ENCODE assay signal across 29 cellular contexts in the genomic region with DNA sequence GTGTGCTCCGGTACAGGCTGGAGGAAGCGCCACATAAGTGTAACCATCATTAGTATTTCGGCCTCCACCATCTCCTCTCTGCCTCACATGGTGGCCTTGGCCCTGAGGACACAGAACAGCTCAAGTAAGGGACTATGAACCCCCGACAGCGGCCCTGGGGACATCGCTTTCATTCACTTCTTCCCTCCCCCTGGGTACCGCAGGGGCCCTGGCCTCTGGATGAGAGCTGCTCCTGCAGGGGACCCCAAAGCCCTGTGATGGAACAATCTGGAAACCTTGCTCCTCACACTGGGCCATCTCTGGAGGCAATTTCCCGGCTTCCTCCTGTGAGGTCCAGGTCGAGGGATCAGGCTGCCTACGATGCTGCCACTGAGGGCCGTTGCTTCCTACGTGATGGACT.
"Had no signal": no experiment of that assay in that cellular context is flagged by ENCODE, and none has a peak within 500 bp of the region (broad histone marks: within the 10 kb centered on the region; RNA-seq: fewer than 3 reads in every experiment).

No MANE protein-coding gene starts in this region.

- H3K36me3 ChIP-seq: adrenal gland, breast epithelium, SJSA1 had no signal

- H3K9ac ChIP-seq: KMS-11 had no signal

- H3K27ac ChIP-seq: adrenal gland, breast epithelium, KMS-11, SJSA1 had no signal

- H3K9me3 ChIP-seq: adrenal gland, breast epithelium had no signal

- H3K4me1 Mint-ChIP-seq: activated B cell treated with CpG ODN at 0.5 μM for 24 hours; activated CD4-positive, alpha-beta memory T cell treated with anti-CD3 and anti-CD28 coated beads, Interleukin-2, amount 10 ng/mL, durations not matched to agents 7 days and 5 days; activated CD4-positive, alpha-beta T cell treated with anti-CD3 and anti-CD28 coated beads for 36 hours had no signal

- H3K27ac Mint-ChIP-seq: activated B cell treated with CpG ODN at 0.5 μM for 24 hours; activated CD4-positive, alpha-beta memory T cell treated with anti-CD3 and anti-CD28 coated beads, Interleukin-2, amount 10 ng/mL, durations not matched to agents 7 days and 5 days; activated CD4-positive, alpha-beta T cell treated with anti-CD3 and anti-CD28 coated beads for 36 hours; activated naive CD8-positive, alpha-beta T cell treated with anti-CD3 and anti-CD28 coated beads, Interleukin-2, amount 10 ng/mL, durations not matched to agents 7 days and 5 days; activated T-cell treated with anti-CD3 and anti-CD28 coated beads, Interleukin-2, amount 50 U/mL, for 72 hours; activated T-helper 2 cell treated with anti-CD3 and anti-CD28 coated beads, Interferon-gamma antibody, Interleukin-2, Interleukin-4, amounts not matched to agents 10 μg/mL and 5 μg/mL and 100 μg/mL, durations not matched to agents 14 hours and 24 hours and 36 hours; T-helper 1 cell treated with Interleukin-12 subunit alpha and Interleukin-12 subunit beta and Interleukin-4 antibody, amounts not matched to agents 30 μg/mL and 1 μg/mL, for 36 hours had no signal

- H3K27me3 ChIP-seq: adrenal gland, SJSA1 had no signal

- H3K4me3 Mint-ChIP-seq: activated B cell treated with CpG ODN at 0.5 μM for 24 hours; activated CD4-positive, alpha-beta memory T cell treated with anti-CD3 and anti-CD28 coated beads, Interleukin-2, amount 10 ng/mL, durations not matched to agents 7 days and 5 days; activated CD4-positive, alpha-beta T cell treated with anti-CD3 and anti-CD28 coated beads for 36 hours; activated naive CD8-positive, alpha-beta T cell treated with anti-CD3 and anti-CD28 coated beads, Interleukin-2, amount 10 ng/mL, durations not matched to agents 7 days and 5 days; activated T-cell treated with anti-CD3 and anti-CD28 coated beads, Interleukin-2, amount 50 U/mL, for 72 hours; T-helper 1 cell treated with Interleukin-12 subunit alpha and Interleukin-12 subunit beta and Interleukin-4 antibody, amounts not matched to agents 30 μg/mL and 1 μg/mL, for 36 hours had no signal

- H3K4me2 ChIP-seq: KMS-11 had no signal

- H3K4me1 ChIP-seq: adrenal gland, breast epithelium, SJSA1 had no signal

- H3K36me3 Mint-ChIP-seq: activated naive CD8-positive, alpha-beta T cell treated with anti-CD3 and anti-CD28 coated beads, Interleukin-2, amount 10 ng/mL, durations not matched to agents 7 days and 5 days had no signal

- FAIRE-seq: TTC549 had no signal

- H3K4me3 ChIP-seq: adrenal gland, breast epithelium, SJSA1 had no signal

- ATAC-seq: activated CD4-positive, alpha-beta T cell treated with anti-CD3 and anti-CD28 coated beads for 36 hours; activated T-cell treated with anti-CD3 and anti-CD28 coated beads, Interleukin-2, amount 50 U/mL, for 72 hours; Panc1 had no signal

- DNase-seq: activated B cell treated with CpG ODN at 0.5 μM for 24 hours; activated CD4-positive, alpha-beta memory T cell treated with anti-CD3 and anti-CD28 coated beads, Interleukin-2, amount 10 ng/mL, durations not matched to agents 7 days and 5 days; activated CD4-positive, alpha-beta T cell treated with anti-CD3 and anti-CD28 coated beads for 36 hours; activated CD4-positive, alpha-beta T cell treated with anti-CD3 and anti-CD28 coated beads, Interleukin-2, amount 50 U/mL, for 1 hour; activated CD8-positive, alpha-beta memory T cell treated with anti-CD3 and anti-CD28 coated beads, Interleukin-2, amount 50 U/mL, for 4 hours; activated naive CD4-positive, alpha-beta T cell treated with anti-CD3 and anti-CD28 coated beads, Interleukin-2, amount 50 U/mL, for 16 hours; activated naive CD8-positive, alpha-beta T cell treated with anti-CD3 and anti-CD28 coated beads, Interleukin-2, amount 10 ng/mL, durations not matched to agents 7 days and 5 days; activated T-cell treated with anti-CD3 and anti-CD28 coated beads, Interleukin-2, amount 50 U/mL, for 72 hours; anterior cingulate cortex; central memory CD4-positive, alpha-beta T cell; NCI-H1092; NCI-H1417; NCI-H1930; NCI-H2171 treated with DMSO at 0.1 percent for 48 hours; NCI-H226; NCI-H526 treated with DMSO at 0.1 percent for 48 hours; NCI-H82; OCI-M1; RPMI8226; SHP77; T-helper 9 cell had no signal

- H3K9me3 Mint-ChIP-seq: activated B cell treated with CpG ODN at 0.5 μM for 24 hours; activated CD4-positive, alpha-beta memory T cell treated with anti-CD3 and anti-CD28 coated beads, Interleukin-2, amount 10 ng/mL, durations not matched to agents 7 days and 5 days; activated naive CD8-positive, alpha-beta T cell treated with anti-CD3 and anti-CD28 coated beads, Interleukin-2, amount 10 ng/mL, durations not matched to agents 7 days and 5 days; activated T-cell treated with anti-CD3 and anti-CD28 coated beads, Interleukin-2, amount 50 U/mL, for 72 hours; activated T-helper 2 cell treated with anti-CD3 and anti-CD28 coated beads, Interferon-gamma antibody, Interleukin-2, Interleukin-4, amounts not matched to agents 10 μg/mL and 5 μg/mL and 100 μg/mL, durations not matched to agents 14 hours and 24 hours and 36 hours; T-helper 1 cell treated with Interleukin-12 subunit alpha and Interleukin-12 subunit beta and Interleukin-4 antibody, amounts not matched to agents 30 μg/mL and 1 μg/mL, for 36 hours had no signal

- H3K27me3 Mint-ChIP-seq: activated CD4-positive, alpha-beta memory T cell treated with anti-CD3 and anti-CD28 coated beads, Interleukin-2, amount 10 ng/mL, durations not matched to agents 7 days and 5 days had no signal
